In the genomic region with DNA sequence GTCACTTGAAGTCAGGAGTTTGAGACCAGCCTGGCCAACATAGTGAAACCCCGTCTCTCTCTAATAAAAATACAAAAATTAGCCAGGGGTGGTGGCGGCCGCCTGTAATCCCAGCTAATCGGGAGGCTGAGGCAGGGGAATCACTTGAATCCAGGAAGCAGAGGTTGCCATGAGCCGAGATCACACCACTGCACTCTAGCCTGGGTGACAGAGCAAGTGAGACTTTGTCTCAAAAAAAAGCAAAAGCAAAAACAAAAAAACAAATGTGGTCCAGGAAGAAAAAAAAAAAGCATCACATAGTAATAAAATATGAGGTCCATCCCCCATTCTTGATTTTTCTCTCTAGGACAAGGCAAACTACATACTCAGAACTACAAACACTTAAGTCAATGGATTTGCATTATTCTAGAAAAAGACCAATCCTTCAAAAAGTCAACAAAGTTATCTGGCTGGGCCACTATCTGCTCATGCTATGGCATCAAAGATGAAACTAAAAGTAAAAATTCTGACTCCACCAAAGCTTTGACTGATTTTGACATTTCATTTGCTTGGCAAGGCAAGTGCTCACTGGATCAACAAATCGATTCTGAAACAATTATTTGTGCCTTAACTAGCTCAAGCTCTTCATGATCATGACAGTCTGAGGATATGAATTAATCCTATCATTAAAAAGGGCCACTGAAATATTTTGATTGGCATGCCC, we compare ENCODE assay signal across 11 cellular contexts. TPM values are rescaled to one million over a fixed set of nuclear protein-coding genes. Genes with fewer than 3 reads are reported as not detected.
DNase-seq lines count a peak whose midpoint lies in the region; ATAC-seq and TF ChIP-seq lines count a peak whose summit lies in the region.
"Had no signal": no experiment of that assay in that cellular context is flagged by ENCODE, and none has a peak within 500 bp of the region (broad histone marks: within the 10 kb centered on the region; RNA-seq: fewer than 3 reads in every experiment).

No MANE protein-coding gene starts in this region.

- peak; percentile 13 for DNase-seq in activated CD4-positive, alpha-beta T cell treated with anti-CD3 and anti-CD28 coated beads, Interleukin-2, amount 10 ng/mL, durations not matched to agents 7 days and 5 days
- DNase-seq in activated CD4-positive, alpha-beta T cell treated with anti-CD3 and anti-CD28 coated beads, Interleukin-2, amount 50 U/mL, for 4 hours, result no peak
- DNase-seq in right lobe of liver (no peak), nephron progenitor cell (no peak), NCI-H345 treated with DMSO at 0.1 percent for 48 hours (lab: John Stamatoyannopoulos, UW; ENCODE audit: unreplicated experiment) (no peak), epidermal melanocyte (ENCODE audit: insufficient read length, low spot score) (no peak)
- DNase-seq: body of pancreas, HFFc6 had no signal

- peaks cover 15% of the 10 kb centered on the region for H3K36me3 ChIP-seq in OCI-LY1 (ENCODE audit: insufficient read depth, low read length)
- H3K36me3 ChIP-seq in right lobe of liver, result no peaks in the 10 kb centered on the region

- H3K27me3 Mint-ChIP-seq in activated CD4-positive, alpha-beta T cell treated with anti-CD3 and anti-CD28 coated beads, Interleukin-2, amount 10 ng/mL, durations not matched to agents 7 days and 5 days, result no peaks in the 10 kb centered on the region
- H3K27me3 Mint-ChIP-seq in nephron progenitor cell (ENCODE audit: low read depth, poor library complexity), result no peaks in the 10 kb centered on the region

- H3K27ac ChIP-seq in OCI-LY1 (ENCODE audit: low read depth, low read length, poor library complexity, severe bottlenecking) (peak overlapping the region; percentile 48), right lobe of liver (no peak overlapping the region)
- H3K27ac ChIP-seq: body of pancreas had no signal

- H3K9ac ChIP-seq in OCI-LY1 (ENCODE audit: low read length), result no peak overlapping the region

- TF ChIP-seq POLR2A in right lobe of liver (IDR thresholded peaks at IDR 0.05), result no peak

- H3K79me2 ChIP-seq in OCI-LY1 (ENCODE audit: insufficient read depth, low read length), result no peaks in the 10 kb centered on the region

- H2AFZ ChIP-seq in OCI-LY1 (ENCODE audit: low read length), result no peak overlapping the region

- WGBS in right lobe of liver (ENCODE audit: insufficient coverage, low coverage, low lambda C conversion rate, missing lambda C conversion rate), result 57% methylated on average over 2 of the region's 6 CpGs

- H3K4me2 ChIP-seq in OCI-LY1 (ENCODE audit: low read length), result no peak overlapping the region

- no peaks in the 10 kb centered on the region for H3K9me3 ChIP-seq in OCI-LY1 (ENCODE audit: low read length)
- no peaks in the 10 kb centered on the region for H3K9me3 ChIP-seq in right lobe of liver
- H3K9me3 ChIP-seq: body of pancreas had no signal

- POLR2A ChIA-PET in activated CD4-positive, alpha-beta T cell treated with anti-CD3 and anti-CD28 coated beads, Interleukin-2, amount 10 ng/mL, durations not matched to agents 7 days and 5 days (lab: Charles Lee), result no interaction called here

- peak; percentile 51 for ATAC-seq in GM21390 (IDR thresholded peaks at IDR 0.05; ENCODE audit: unreplicated experiment)
- ATAC-seq in right lobe of liver, result peak; percentile 56 to 88 (median 70)
- ATAC-seq: body of pancreas had no signal

- peak overlapping the region; percentile 84 for H3K27ac Mint-ChIP-seq in activated CD4-positive, alpha-beta T cell treated with anti-CD3 and anti-CD28 coated beads, Interleukin-2, amount 10 ng/mL, durations not matched to agents 7 days and 5 days
- no peak overlapping the region for H3K27ac Mint-ChIP-seq in nephron progenitor cell
- H3K27ac Mint-ChIP-seq: HFFc6 had no signal

- H3K9me2 ChIP-seq in OCI-LY1 (ENCODE audit: low read depth, low read length), result no peaks in the 10 kb centered on the region

- no peak overlapping the region for H3K4me3 ChIP-seq in OCI-LY1 (ENCODE audit: low read depth, low read length, poor library complexity, severe bottlenecking)
- no peak overlapping the region for H3K4me3 ChIP-seq in right lobe of liver
- H3K4me3 ChIP-seq: body of pancreas, K562 had no signal

- CTCF ChIA-PET in activated CD4-positive, alpha-beta T cell treated with anti-CD3 and anti-CD28 coated beads, Interleukin-2, amount 10 ng/mL, durations not matched to agents 7 days and 5 days (lab: Charles Lee), result interaction anchor here (1.1 kb wide), 1 partner anchor 9 kb away, joined by 3 read pairs; no protein-coding TSS in a partner anchor

- H3K4me1 ChIP-seq in OCI-LY1 (ENCODE audit: insufficient read depth, low read length, severe bottlenecking) (peaks cover 21% of the 10 kb centered on the region), right lobe of liver (peaks cover 0 to 8% (median 3%) of the 10 kb centered on the region in 4 donors)
- H3K4me1 ChIP-seq: body of pancreas had no signal

- peaks cover 8% of the 10 kb centered on the region for H3K36me3 Mint-ChIP-seq in activated CD4-positive, alpha-beta T cell treated with anti-CD3 and anti-CD28 coated beads, Interleukin-2, amount 10 ng/mL, durations not matched to agents 7 days and 5 days (ENCODE audit: low read depth)
- peaks cover 40% of the 10 kb centered on the region for H3K36me3 Mint-ChIP-seq in nephron progenitor cell (ENCODE audit: low read depth)

- H3K27me3 ChIP-seq in OCI-LY1 (ENCODE audit: insufficient read depth, low read length) (no peaks in the 10 kb centered on the region), right lobe of liver (no peaks in the 10 kb centered on the region)
- H3K27me3 ChIP-seq: body of pancreas had no signal

- intact Hi-C loops in right lobe of liver (cut with DNase I), result no loop called here

- TF ChIP-seq CTCF in OCI-LY1 (IDR thresholded peaks at IDR 0.05; ENCODE audit: low read length) (no peak), right lobe of liver (IDR thresholded peaks at IDR 0.05) (no peak), nephron progenitor cell (IDR thresholded peaks at IDR 0.05) (no peak)

- H3K4me1 Mint-ChIP-seq in activated CD4-positive, alpha-beta T cell treated with anti-CD3 and anti-CD28 coated beads, Interleukin-2, amount 10 ng/mL, durations not matched to agents 7 days and 5 days, result peaks cover 64% of the 10 kb centered on the region
- H3K4me1 Mint-ChIP-seq in nephron progenitor cell, result peaks cover 6% of the 10 kb centered on the region

- H3K4me3 Mint-ChIP-seq in activated CD4-positive, alpha-beta T cell treated with anti-CD3 and anti-CD28 coated beads, Interleukin-2, amount 10 ng/mL, durations not matched to agents 7 days and 5 days, result no peak overlapping the region
- no peak overlapping the region for H3K4me3 Mint-ChIP-seq in nephron progenitor cell
- H3K4me3 Mint-ChIP-seq: HFFc6 had no signal

- 0 out of 2 replicates have a peak, but pooled peaks cover 8% of the 10 kb centered on the region for H3F3A ChIP-seq in OCI-LY1 (ENCODE audit: insufficient read depth, low read length)

- no peaks in the 10 kb centered on the region for H4K20me1 ChIP-seq in OCI-LY1 (ENCODE audit: insufficient read depth, low read length)

- H3K9me3 Mint-ChIP-seq in activated CD4-positive, alpha-beta T cell treated with anti-CD3 and anti-CD28 coated beads, Interleukin-2, amount 10 ng/mL, durations not matched to agents 7 days and 5 days, result no peaks in the 10 kb centered on the region
- no peaks in the 10 kb centered on the region for H3K9me3 Mint-ChIP-seq in nephron progenitor cell
- H3K9me3 Mint-ChIP-seq: HFFc6 had no signal

RNA-seq across cellular contexts. Expression of a gene that starts 28.4 kb away (rescaled TPM):
- 10 to 100 TPM; 49.6 to 58.2 TPM for total RNA-seq in activated CD4-positive, alpha-beta T cell treated with anti-CD3 and anti-CD28 coated beads, Interleukin-2, amount 10 ng/mL, durations not matched to agents 7 days and 5 days
- total RNA-seq in right lobe of liver, result 10 to 100 TPM in 2 of 6 experiments, 1 to 10 TPM in 4; 8.2 to 13.6 (median 9.6) TPM
